ENCODE assay signal across 8 cellular contexts in genomic region chr22:24156146-24156914, GRCh38. TPM values are rescaled to one million over a fixed set of nuclear protein-coding genes. Genes with fewer than 3 reads are reported as not detected.
DNase-seq lines count a peak whose midpoint lies in the region; ATAC-seq and TF ChIP-seq lines count a peak whose summit lies in the region.

No MANE protein-coding gene starts in this region.

- H3K9me3 ChIP-seq in left lung: no peaks in the 10 kb centered on the region

- peaks cover 21% of the 10 kb centered on the region for H3K4me1 Mint-ChIP-seq in WTC11

- H2AFZ ChIP-seq in ACC112 (ENCODE audit: low read length, unreplicated experiment): no peak overlapping the region

- TF ChIP-seq CTCF in WTC11 (IDR thresholded peaks at IDR 0.05) (no peak), left lung (IDR thresholded peaks at IDR 0.05) (no peak)

- peak overlapping the region; percentile 75 for H3K4me3 Mint-ChIP-seq in WTC11

- H3K27ac Mint-ChIP-seq in WTC11: no peak overlapping the region

- H3K36me3 Mint-ChIP-seq in WTC11: no peaks in the 10 kb centered on the region

- ATAC-seq in GM19025 (IDR thresholded peaks at IDR 0.05; ENCODE audit: low read depth, unreplicated experiment): peak; percentile 34
- ATAC-seq in WTC11: peak; percentile 11
- ATAC-seq in left lung: peak; percentile 36

- intact Hi-C loops in left lung (cut with DNase I): no loop called here

- H3K36me3 ChIP-seq in ACC112 (ENCODE audit: insufficient read depth, low read length): no peaks in the 10 kb centered on the region
- peaks cover 0 to 8% of the 10 kb centered on the region in 2 donors for H3K36me3 ChIP-seq in left lung

- H3K79me2 ChIP-seq in ACC112 (ENCODE audit: control insufficient read depth, insufficient read depth, low read length, unreplicated experiment): peaks cover 3% of the 10 kb centered on the region

- H3K4me3 ChIP-seq in ACC112 (ENCODE audit: low read depth, low read length) (peak overlapping the region; percentile 94), left lung (peak overlapping the region; percentile 72 to 83)

- CTCF ChIA-PET in WTC11 (lab: Charles Lee): interaction anchor here (0.6 to 6.6 kb wide), 42 partner anchors 10 to 399 kb away, joined by 3 to 99 read pairs (median 5); partner anchors contain the start of genes CABIN1, GUCD1 and SUSD2

- POLR2A ChIA-PET in WTC11 (lab: Charles Lee): interaction anchor here (0.9 to 1.7 kb wide), 3 partner anchors 10 to 146 kb away, joined by 3 to 9 read pairs (median 5); partner anchors contain the start of genes CABIN1 and SUSD2

- H3K27me3 ChIP-seq in ACC112 (ENCODE audit: insufficient read depth, low read length) (no peaks in the 10 kb centered on the region), left lung (no peaks in the 10 kb centered on the region)

- DNase-seq in HT-29 (ENCODE audit: low spot score) (peak; percentile 12), WTC11 (ENCODE audit: low spot score) (peak; percentile 36), caudate nucleus (lab: John Stamatoyannopoulos, UW) (peak in 19 of 61 donors; percentile 17 to 77 (median 41)), left lung (peak in 1 of 2 donors; percentile 89), NCI-H2029 treated with DMSO at 0.1 percent for 48 hours (lab: John Stamatoyannopoulos, UW) (no peak)
- DNase-seq in stimulated activated CD4-positive, alpha-beta T cell treated with anti-CD3 and anti-CD28 coated beads, TNF-alpha, amount 100 ng/mL, for 24 hours (ENCODE audit: low read depth in 3 of 3): peak in 2 of 3 experiments; percentile 34 to 63

- H3K27me3 Mint-ChIP-seq in WTC11 (ENCODE audit: low read depth): 0 out of 2 replicates have a peak, but pooled peaks cover 3% of the 10 kb centered on the region

- H3K9me3 Mint-ChIP-seq in WTC11: no peaks in the 10 kb centered on the region

- H3K4me1 ChIP-seq in ACC112 (ENCODE audit: control insufficient read depth, insufficient read depth, low read length, unreplicated experiment) (peaks cover 22% of the 10 kb centered on the region), left lung (peaks cover 40 to 85% of the 10 kb centered on the region in 2 donors)

- H3K27ac ChIP-seq in ACC112 (ENCODE audit: low read depth, low read length): no peak overlapping the region; the same call in 1 of the 2 replicates
- H3K27ac ChIP-seq in caudate nucleus (ENCODE audit: low read depth, low read length): peak overlapping the region; percentile 68
- H3K27ac ChIP-seq in left lung: peak overlapping the region; percentile 82 to 91

TF ChIP-seq in WTC11, 78 proteins besides CTCF, POLR2A, EP300 and RAD21:
- no peak for TF ChIP-seq SMAD3 (CRISPR knock-in tag; IDR thresholded peaks at IDR 0.05; ENCODE audit: borderline replicate concordance)
- no peak for TF ChIP-seq ATF1 (CRISPR knock-in tag; IDR thresholded peaks at IDR 0.05)
- no peak for TF ChIP-seq OVOL2 (CRISPR knock-in tag; IDR thresholded peaks at IDR 0.05; ENCODE audit: borderline replicate concordance)
- TF ChIP-seq, protein P1, sequence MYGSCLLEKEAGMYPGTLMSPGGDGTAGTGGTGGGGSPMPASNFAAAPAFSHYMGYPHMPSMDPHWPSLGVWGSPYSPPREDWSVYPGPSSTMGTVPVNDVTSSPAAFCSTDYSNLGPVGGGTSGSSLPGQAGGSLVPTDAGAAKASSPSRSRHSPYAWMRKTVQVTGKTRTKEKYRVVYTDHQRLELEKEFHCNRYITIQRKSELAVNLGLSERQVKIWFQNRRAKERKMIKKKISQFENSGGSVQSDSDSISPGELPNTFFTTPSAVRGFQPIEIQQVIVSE (CRISPR knock-in tag; IDR thresholded peaks at IDR 0.05; ENCODE audit: borderline replicate concordance): no peak
- TF ChIP-seq, protein P2, sequence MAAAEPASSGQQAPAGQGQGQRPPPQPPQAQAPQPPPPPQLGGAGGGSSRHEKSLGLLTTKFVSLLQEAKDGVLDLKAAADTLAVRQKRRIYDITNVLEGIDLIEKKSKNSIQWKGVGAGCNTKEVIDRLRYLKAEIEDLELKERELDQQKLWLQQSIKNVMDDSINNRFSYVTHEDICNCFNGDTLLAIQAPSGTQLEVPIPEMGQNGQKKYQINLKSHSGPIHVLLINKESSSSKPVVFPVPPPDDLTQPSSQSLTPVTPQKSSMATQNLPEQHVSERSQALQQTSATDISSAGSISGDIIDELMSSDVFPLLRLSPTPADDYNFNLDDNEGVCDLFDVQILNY (CRISPR knock-in tag; IDR thresholded peaks at IDR 0.05): 0 out of 2 replicates have a peak, but pooled peaks have one; percentile 51

RNA-seq across cellular contexts. Expression of gene SUSD2, which starts 25.0 kb away (rescaled TPM):
- total RNA-seq in HT-29 (2014; rRNA removed; shearing (Covaris generic)): 1.1 and 1.2 TPM in 2 replicates
- 0.85 to 1.1 TPM (median 0.94 TPM) in 3 replicates for total RNA-seq in WTC11 (2021)
- total RNA-seq in left lung: 100 to 1,000 TPM in 1 of 2 donors, 10 to 100 TPM in 1; 63.2 to 374 TPM

Comparison
In these comparisons a context has a peak if more than half of its experiments do, and no peak if none do; other contexts are left out.
1. RNA of gene SUSD2, which starts 25.0 kb away (total RNA-seq): 63.2 to 374 TPM in left lung; 1.1 to 1.2 TPM in HT-29 and 0.85 to 1.1 TPM in WTC11; every median in the first group is over 10 times any median in the second.
2. Peak in every context shown above with its lines, with median percentiles within 50 percentile points of each other: ATAC-seq.